Comparison of ENCODE assay signal across 21 cellular contexts in the genomic region with DNA sequence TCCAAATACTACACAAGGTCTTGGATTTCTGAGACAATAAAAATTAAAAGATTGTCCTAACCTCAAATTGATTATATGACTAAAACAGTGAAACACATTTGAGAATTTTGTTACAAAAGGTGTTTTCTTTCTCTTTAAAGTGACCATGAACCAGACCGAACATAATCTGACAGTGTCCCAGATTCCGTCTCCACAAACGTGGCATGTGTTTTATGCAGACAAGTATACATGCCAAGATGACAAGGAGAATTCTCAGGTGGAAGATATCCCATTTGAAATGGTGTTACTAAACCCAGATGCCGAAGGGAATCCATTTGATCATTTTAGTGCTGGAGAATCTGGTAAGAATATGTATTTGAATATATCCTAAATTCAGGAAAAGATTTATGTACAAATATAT. TPM values are rescaled to one million over a fixed set of nuclear protein-coding genes. Genes with fewer than 3 reads are reported as not detected.
DNase-seq lines count a peak whose midpoint lies in the region; ATAC-seq, FAIRE-seq and TF ChIP-seq lines count a peak whose summit lies in the region.
"Had no signal": no experiment of that assay in that cellular context is flagged by ENCODE, and none has a peak within 500 bp of the region (broad histone marks: within the 10 kb centered on the region; RNA-seq: fewer than 3 reads in every experiment).

No MANE protein-coding gene starts in this region.

- H3K27ac Mint-ChIP-seq in activated CD4-positive, alpha-beta T cell treated with anti-CD3 and anti-CD28 coated beads, Interleukin-2, amount 10 ng/mL, durations not matched to agents 24 days and 14 days: no peak overlapping the region
- H3K27ac Mint-ChIP-seq: CD4-positive, alpha-beta T cell had no signal

- no peaks in the 10 kb centered on the region for H3K9me1 ChIP-seq in endothelial cell of umbilical vein (replicated peaks; ENCODE audit: control insufficient read depth, extremely low read depth, insufficient read depth, low read length)

- no peak for TF ChIP-seq POLR2A in endothelial cell of umbilical vein (IDR thresholded peaks at IDR 0.05; ENCODE audit: low read depth, low read length)

- CTCF ChIA-PET in endothelial cell of umbilical vein (lab: Charles Lee): interaction anchor here (1.0 kb wide), 1 partner anchor 177 kb away, joined by 5 read pairs; no protein-coding TSS in a partner anchor

- no peaks in the 10 kb centered on the region for H3K27me3 Mint-ChIP-seq in activated CD4-positive, alpha-beta T cell treated with anti-CD3 and anti-CD28 coated beads, Interleukin-2, amount 10 ng/mL, durations not matched to agents 24 days and 14 days
- H3K27me3 Mint-ChIP-seq: CD4-positive, alpha-beta T cell had no signal

- DNase-seq in activated CD4-positive, alpha-beta T cell treated with anti-CD3 and anti-CD28 coated beads, Interleukin-2, amount 10 ng/mL, durations not matched to agents 24 days and 14 days: peak; percentile 41
- no peak for DNase-seq in activated CD4-positive, alpha-beta T cell treated with anti-CD3 and anti-CD28 coated beads, Interleukin-2, amount 50 U/mL, for 4 hours
- DNase-seq in NCI-H82 (lab: John Stamatoyannopoulos, UW) (peak; percentile 80), endothelial cell of umbilical vein (ENCODE audit: low read depth, low spot score) (no peak), smooth muscle cell (lab: John Stamatoyannopoulos, UW; ENCODE audit: unreplicated experiment) (no peak)
- DNase-seq: AML-193; Caco-2; CD4-positive, alpha-beta T cell; DMS153; DMS79; GF-D8; GOT3; H7; IMR-90 had no signal

- no peaks in the 10 kb centered on the region for H3K27me3 ChIP-seq in endothelial cell of umbilical vein (ENCODE audit: control insufficient read depth in 2 of 2, insufficient read depth in 2 of 2, low read length in 2 of 2)
- no peaks in the 10 kb centered on the region for H3K27me3 ChIP-seq in smooth muscle cell (ENCODE audit: low read depth)

- POLR2A ChIA-PET in endothelial cell of umbilical vein (lab: Charles Lee): no interaction called here

- peaks cover 6% of the 10 kb centered on the region for H3K4me1 ChIP-seq in endothelial cell of umbilical vein (ENCODE audit: control insufficient read depth, extremely low read depth, insufficient read depth, low read length)
- no peaks in the 10 kb centered on the region for H3K4me1 ChIP-seq in smooth muscle cell (ENCODE audit: low read depth)
- H3K4me1 ChIP-seq: A549, Caco-2 had no signal

- TF ChIP-seq CTCF in endothelial cell of umbilical vein (IDR thresholded peaks at IDR 0.05; ENCODE audit: extremely low read depth in 1 of 2, insufficient read depth in 1 of 2, low read depth in 1 of 2, low read length in 2 of 2) (no peak), smooth muscle cell (IDR thresholded peaks at IDR 0.05; ENCODE audit: borderline replicate concordance, insufficient read depth, poor library complexity, severe bottlenecking) (no peak)

- H3K9ac ChIP-seq in endothelial cell of umbilical vein (replicated peaks; ENCODE audit: extremely low read depth, insufficient read depth, low read length) (no peak overlapping the region), smooth muscle cell (ENCODE audit: low read depth) (no peak overlapping the region)

- no peak overlapping the region for H3K4me3 Mint-ChIP-seq in activated CD4-positive, alpha-beta T cell treated with anti-CD3 and anti-CD28 coated beads, Interleukin-2, amount 10 ng/mL, durations not matched to agents 24 days and 14 days
- H3K4me3 Mint-ChIP-seq: CD4-positive, alpha-beta T cell had no signal

- intact Hi-C loops in activated CD4-positive, alpha-beta T cell treated with anti-CD3 and anti-CD28 coated beads, Interleukin-2, amount 10 ng/mL, durations not matched to agents 24 days and 14 days (cut with micrococcal nuclease): loop anchor here (10.0 kb wide), 1 partner anchor 377 kb away; no protein-coding TSS in a partner anchor
- intact Hi-C loops in endothelial cell of umbilical vein (cut with micrococcal nuclease): no loop called here

- dilution Hi-C loops in endothelial cell of umbilical vein (cut with MboI; ENCODE audit: extremely low pct_ligation_motif_present, low sequenced_read_pairs): no loop called here

- H3K4me1 Mint-ChIP-seq in activated CD4-positive, alpha-beta T cell treated with anti-CD3 and anti-CD28 coated beads, Interleukin-2, amount 10 ng/mL, durations not matched to agents 24 days and 14 days: peaks cover 26% of the 10 kb centered on the region

- H3K4me3 ChIP-seq in endothelial cell of umbilical vein (replicated peaks in 1 of 3; ENCODE audit: insufficient read depth in 1 of 3, low read depth in 1 of 3, low read length in 3 of 3): no peak overlapping the region
- no peak overlapping the region for H3K4me3 ChIP-seq in smooth muscle cell
- H3K4me3 ChIP-seq: A549, K562 had no signal

- H4K20me1 ChIP-seq in endothelial cell of umbilical vein (replicated peaks; ENCODE audit: control insufficient read depth, extremely low read depth, insufficient read depth, low read length) (no peaks in the 10 kb centered on the region), smooth muscle cell (ENCODE audit: low read depth) (peaks cover 84% of the 10 kb centered on the region)

- BruUV-seq in endothelial cell of umbilical vein (replicated peaks; lab: Mats Ljungman, UMichigan): no TSS peak

- peaks cover 6 to 10% of the 10 kb centered on the region in 2 experiments for H3K36me3 ChIP-seq in endothelial cell of umbilical vein (ENCODE audit: control insufficient read depth in 2 of 2, extremely low read depth in 1 of 2, insufficient read depth in 2 of 2, low read length in 2 of 2)
- peaks cover 13% of the 10 kb centered on the region for H3K36me3 ChIP-seq in smooth muscle cell (ENCODE audit: low read depth)

- H3K79me2 ChIP-seq in endothelial cell of umbilical vein (ENCODE audit: control insufficient read depth, insufficient read depth, low read length) (peaks cover 5% of the 10 kb centered on the region), smooth muscle cell (ENCODE audit: low read depth) (peaks cover 54% of the 10 kb centered on the region)

- H2AFZ ChIP-seq in endothelial cell of umbilical vein (ENCODE audit: low read depth, low read length) (no peak overlapping the region), smooth muscle cell (ENCODE audit: low read depth) (no peak overlapping the region)

- H3K4me2 ChIP-seq in endothelial cell of umbilical vein (ENCODE audit: insufficient read depth, low read length): no peak overlapping the region
- no peak overlapping the region for H3K4me2 ChIP-seq in smooth muscle cell
- H3K4me2 ChIP-seq: A549 had no signal

- no peaks in the 10 kb centered on the region for H3K9me3 Mint-ChIP-seq in activated CD4-positive, alpha-beta T cell treated with anti-CD3 and anti-CD28 coated beads, Interleukin-2, amount 10 ng/mL, durations not matched to agents 24 days and 14 days
- H3K9me3 Mint-ChIP-seq: CD4-positive, alpha-beta T cell had no signal

- H3K9me3 ChIP-seq in endothelial cell of umbilical vein (replicated peaks; ENCODE audit: control insufficient read depth, insufficient read depth, low read length) (no peaks in the 10 kb centered on the region), smooth muscle cell (replicated peaks; ENCODE audit: low read depth) (no peaks in the 10 kb centered on the region)
- H3K9me3 ChIP-seq: A549, Caco-2 had no signal

- peaks cover 37% of the 10 kb centered on the region for H3K36me3 Mint-ChIP-seq in activated CD4-positive, alpha-beta T cell treated with anti-CD3 and anti-CD28 coated beads, Interleukin-2, amount 10 ng/mL, durations not matched to agents 24 days and 14 days (ENCODE audit: low read depth)

- ATAC-seq in HG02852 (IDR thresholded peaks at IDR 0.05; ENCODE audit: unreplicated experiment): no peak
- ATAC-seq in HG03442 (IDR thresholded peaks at IDR 0.05; ENCODE audit: unreplicated experiment): no peak
- ATAC-seq: A549, K562 had no signal

- FAIRE-seq in endothelial cell of umbilical vein (lab: Jason Lieb, UNC): peak; percentile 56
- FAIRE-seq: A549, K562 had no signal

- H3F3A ChIP-seq in smooth muscle cell (ENCODE audit: low read depth): no peaks in the 10 kb centered on the region

- 97% methylated on average over 4 of the region's 4 CpGs for WGBS in smooth muscle cell (ENCODE audit: low lambda C conversion rate)

- no peak overlapping the region for H3K27ac ChIP-seq in endothelial cell of umbilical vein (ENCODE audit: insufficient read depth, low read depth, low read length)
- H3K27ac ChIP-seq in smooth muscle cell (ENCODE audit: low read depth): no peak overlapping the region
- H3K27ac ChIP-seq: 22Rv1, A549, C4-2B, HL-60 had no signal

TF ChIP-seq in endothelial cell of umbilical vein, 7 proteins besides CTCF, POLR2A, EP300 and RAD21 (continues in another document):
- no peak for TF ChIP-seq GATA2 (IDR thresholded peaks at IDR 0.05; ENCODE audit: insufficient read depth, insufficient read length, low read depth, low read length)

RNA-seq across cellular contexts. Expression of gene GPR180, which starts 10.4 kb away (rescaled TPM):
- total RNA-seq in activated CD4-positive, alpha-beta T cell treated with anti-CD3 and anti-CD28 coated beads, Interleukin-2, amount 10 ng/mL, durations not matched to agents 24 days and 14 days: 9.8 and 10.3 TPM in 2 replicates
- total RNA-seq in endothelial cell of umbilical vein (8.3 and 8.9 TPM in 2 replicates), smooth muscle cell (25.0 and 30.7 TPM in 2 replicates)
- polyA plus RNA-seq in endothelial cell of umbilical vein (2.5 and 3.1 TPM in 2 replicates), smooth muscle cell (8.9 and 10.8 TPM in 2 replicates)
- polyA plus RNA-seq in endothelial cell of umbilical vein (2011; cell fraction: cytosol; rRNA removed): 2.5 and 2.9 TPM in 2 replicates
- polyA plus RNA-seq in endothelial cell of umbilical vein (2011; cell fraction: nucleus; rRNA removed): 5.1 and 5.9 TPM in 2 replicates
- 5.4 and 6.5 TPM in 2 replicates for polyA plus RNA-seq in endothelial cell of umbilical vein (2012)
- polyA minus RNA-seq in endothelial cell of umbilical vein: 8.2 and 9.5 TPM in 2 replicates
- polyA minus RNA-seq in endothelial cell of umbilical vein (2011; cell fraction: cytosol; rRNA and poly(A)+ RNA removed): 3.8 TPM
- polyA minus RNA-seq in endothelial cell of umbilical vein (2011; cell fraction: nucleus; rRNA and poly(A)+ RNA removed): 6.6 and 9.9 TPM in 2 replicates

RNA-seq across cellular contexts. Expression of gene TGDS, which starts 16.1 kb away (rescaled TPM):
- 27.5 and 31.0 TPM in 2 replicates for total RNA-seq in activated CD4-positive, alpha-beta T cell treated with anti-CD3 and anti-CD28 coated beads, Interleukin-2, amount 10 ng/mL, durations not matched to agents 24 days and 14 days
- total RNA-seq in endothelial cell of umbilical vein (8.7 and 9.3 TPM in 2 replicates), smooth muscle cell (16.0 and 28.7 TPM in 2 replicates)
- polyA plus RNA-seq in endothelial cell of umbilical vein (5.8 and 7.3 TPM in 2 replicates), smooth muscle cell (9.5 and 17.1 TPM in 2 replicates)
- 9.0 and 10.2 TPM in 2 replicates for polyA plus RNA-seq in endothelial cell of umbilical vein (2011; cell fraction: cytosol; rRNA removed)
- polyA plus RNA-seq in endothelial cell of umbilical vein (2011; cell fraction: nucleus; rRNA removed): 13.1 and 13.8 TPM in 2 replicates
- polyA plus RNA-seq in endothelial cell of umbilical vein (2012): 8.3 and 10.6 TPM in 2 replicates
- polyA minus RNA-seq in endothelial cell of umbilical vein: 8.3 and 13.4 TPM in 2 replicates
- 6.1 TPM for polyA minus RNA-seq in endothelial cell of umbilical vein (2011; cell fraction: cytosol; rRNA and poly(A)+ RNA removed)
- 6.9 and 9.0 TPM in 2 replicates for polyA minus RNA-seq in endothelial cell of umbilical vein (2011; cell fraction: nucleus; rRNA and poly(A)+ RNA removed)

Comparison
In these comparisons a context has a peak if more than half of its experiments do, and no peak if none do; other contexts are left out.
1. DNase-seq: peak in activated CD4-positive, alpha-beta T cell treated with anti-CD3 and anti-CD28 coated beads, Interleukin-2, amount 10 ng/mL, durations not matched to agents 24 days and 14 days (single experiment) and NCI-H82 (single experiment); none in activated CD4-positive, alpha-beta T cell treated with anti-CD3 and anti-CD28 coated beads, Interleukin-2, amount 50 U/mL, for 4 hours (0 of 2), endothelial cell of umbilical vein (single experiment) and smooth muscle cell (single experiment).